In genomic region chr1:153602749-153603148, GRCh38 we compare ENCODE assay signal across 31 cellular contexts. TPM values are rescaled to one million over a fixed set of nuclear protein-coding genes. Genes with fewer than 3 reads are reported as not detected.
"Had no signal": no experiment of that assay in that cellular context is flagged by ENCODE, and none has a peak within 500 bp of the region (broad histone marks: within the 10 kb centered on the region; RNA-seq: fewer than 3 reads in every experiment).

No MANE protein-coding gene starts in this region.

- ATAC-seq: heart right ventricle; left cardiac atrium; left ventricle myocardium superior; naive thymus-derived CD4-positive, alpha-beta T cell; right lobe of liver had no signal

- H3K4me2 ChIP-seq: neural progenitor cell, smooth muscle cell had no signal

- H3K9me3 Mint-ChIP-seq: naive thymus-derived CD4-positive, alpha-beta T cell; nephron; neural progenitor cell had no signal

- H3K27ac Mint-ChIP-seq: nephron, neural progenitor cell, progenitor cell of endocrine pancreas had no signal

- H3K4me3 Mint-ChIP-seq: naive thymus-derived CD4-positive, alpha-beta T cell; nephron; neural progenitor cell had no signal

- H3K27me3 ChIP-seq: dorsolateral prefrontal cortex, esophagus squamous epithelium, heart right ventricle, neural progenitor cell, right lobe of liver, stomach, thyroid gland, vagina had no signal

- H3K27ac ChIP-seq: dorsolateral prefrontal cortex, esophagus squamous epithelium, neural progenitor cell, parathyroid adenoma, right lobe of liver, stomach, thyroid gland, vagina had no signal

- H3K4me1 ChIP-seq: parathyroid adenoma, right lobe of liver had no signal

- DNase-seq: cortex of kidney; dorsolateral prefrontal cortex; effector CD4-positive, alpha-beta T cell; esophagus squamous epithelium; foreskin melanocyte; glutamatergic neuron; heart right ventricle; hippocampal formation; left cardiac atrium; left ventricle myocardium superior; mesendoderm; midbrain; naive thymus-derived CD4-positive, alpha-beta T cell; right lobe of liver; stimulated activated CD4-positive, alpha-beta T cell treated with anti-CD3 and anti-CD28 coated beads, Interleukin-12 subunit alpha, Interleukin-12 subunit beta, amount 100 ng/mL, for 4 hours; stimulated activated CD4-positive, alpha-beta T cell treated with anti-CD3 and anti-CD28 coated beads, Interleukin-1b, Interleukin-23, amount 100 ng/mL, for 48 hours; stimulated activated CD4-positive, alpha-beta T cell treated with anti-CD3 and anti-CD28 coated beads, Interleukin-4, amount 100 ng/mL, for 1 hour; stimulated activated CD8-positive, alpha-beta memory T cell treated with anti-CD3 and anti-CD28 coated beads, Interleukin-4, amount 100 ng/mL, for 48 hours; stimulated activated naive CD4-positive, alpha-beta T cell treated with Interleukin-2 at 50 U/mL for 16 hours; stomach; thyroid gland; trophoblast cell had no signal

- H3K9ac ChIP-seq: neural progenitor cell, parathyroid adenoma had no signal

- H3K9me3 ChIP-seq: esophagus squamous epithelium, heart right ventricle, right lobe of liver, stomach, thyroid gland, vagina had no signal

- H3K4me3 ChIP-seq: dorsolateral prefrontal cortex, esophagus squamous epithelium, heart right ventricle, lung, neural progenitor cell, right lobe of liver, smooth muscle cell, stomach, thyroid gland, vagina had no signal

- H3K36me3 Mint-ChIP-seq: naive thymus-derived CD4-positive, alpha-beta T cell; neural progenitor cell had no signal

- H3K36me3 ChIP-seq: neural progenitor cell had no signal

- H3K27me3 Mint-ChIP-seq: progenitor cell of endocrine pancreas had no signal

- H2AFZ ChIP-seq: neural progenitor cell, parathyroid adenoma had no signal

RNA-seq across cellular contexts. Expression of gene S100A16, which starts 10.2 kb away (rescaled TPM):
- total RNA-seq: naive thymus-derived CD4-positive, alpha-beta T cell had no signal

RNA-seq across cellular contexts. Expression of gene S100A14, which starts 13.4 kb away (rescaled TPM):
- total RNA-seq: naive thymus-derived CD4-positive, alpha-beta T cell had no signal

RNA-seq across cellular contexts. Expression of gene S100A1, which starts 25.5 kb away (rescaled TPM):
- total RNA-seq: naive thymus-derived CD4-positive, alpha-beta T cell; osteoblast; progenitor cell of endocrine pancreas; stomach; ureter; vagina had no signal
